ENCODE assay signal across 10 cellular contexts in genomic region chr2:158967114-158967730, GRCh38. TPM values are rescaled to one million over a fixed set of nuclear protein-coding genes. Genes with fewer than 3 reads are reported as not detected.
DNase-seq lines count a peak whose midpoint lies in the region; ATAC-seq and TF ChIP-seq lines count a peak whose summit lies in the region.
"Had no signal": no experiment of that assay in that cellular context is flagged by ENCODE, and none has a peak within 500 bp of the region (broad histone marks: within the 10 kb centered on the region; RNA-seq: fewer than 3 reads in every experiment).

No MANE protein-coding gene starts in this region.

- DNase-seq in GM23248: peak; percentile 48
- DNase-seq in left ventricle myocardium superior: no peak
- no peak for DNase-seq in psoas muscle
- DNase-seq in occipital lobe (lab: John Stamatoyannopoulos, UW): no peak
- DNase-seq in activated CD4-positive, alpha-beta T cell treated with anti-CD3 and anti-CD28 coated beads for 4 hours: no peak
- DNase-seq in activated CD8-positive, alpha-beta memory T cell treated with anti-CD3 and anti-CD28 coated beads for 24 hours: no peak
- DNase-seq in naive thymus-derived CD8-positive, alpha-beta T cell: no peak
- DNase-seq: activated T-cell treated with anti-CD3 and anti-CD28 coated beads, Interleukin-2, amount 50 U/mL, for 48 hours had no signal

- WGBS in GM23248 (ENCODE audit: low coverage in 1 of 2, low lambda C conversion rate in 2 of 2, missing lambda C conversion rate in 2 of 2), 2 experiments: 37 to 49% methylated on average over 12 of the region's 12 CpGs
- WGBS in psoas muscle, 3 donors: 52 to 65% (median 52%) methylated on average over 12 of the region's 12 CpGs

- peak overlapping the region in 5 of 10 donors; percentile 15 to 74 (median 63) for H3K4me3 Mint-ChIP-seq in naive thymus-derived CD8-positive, alpha-beta T cell

- peak overlapping the region; percentile 80 for H3K4me3 ChIP-seq in GM23248
- H3K4me3 ChIP-seq in psoas muscle: peak overlapping the region; percentile 74

- H3K4me2 ChIP-seq in GM23248 (ENCODE audit: unreplicated experiment): peak overlapping the region; percentile 82

- no peaks in the 10 kb centered on the region for H3K9me2 ChIP-seq in GM23248 (ENCODE audit: insufficient read depth)

- no peak overlapping the region for H3K27ac Mint-ChIP-seq in naive thymus-derived CD8-positive, alpha-beta T cell

- peaks cover 11 to 42% (median 28%) of the 10 kb centered on the region in 5 donors for H3K27me3 Mint-ChIP-seq in naive thymus-derived CD8-positive, alpha-beta T cell

- H3K9me3 ChIP-seq in GM23248 (ENCODE audit: low read depth): no peaks in the 10 kb centered on the region
- H3K9me3 ChIP-seq in psoas muscle: no peaks in the 10 kb centered on the region

- intact Hi-C loops in left ventricle myocardium superior (cut with micrococcal nuclease): loop anchor here (10.0 kb wide), 1 partner anchor 148 kb away; no protein-coding TSS in a partner anchor
- intact Hi-C loops in psoas muscle (cut with DNase I): loop anchor here in 1 of 2 donors (5.0 kb wide), 1 partner anchor 65 kb away; no protein-coding TSS in a partner anchor

- H3K4me1 ChIP-seq in GM23248 (ENCODE audit: insufficient read depth) (peaks cover 8% of the 10 kb centered on the region; the same call in 1 of the 2 replicates), psoas muscle (no peaks in the 10 kb centered on the region)

- H3K27me3 ChIP-seq in GM23248 (replicated peaks; ENCODE audit: insufficient read depth) (no peaks in the 10 kb centered on the region), psoas muscle (ENCODE audit: insufficient read depth in 3 of 3, low read length in 2 of 3) (no peaks in the 10 kb centered on the region)

- H3F3A ChIP-seq in GM23248 (ENCODE audit: insufficient read depth): peaks cover 35% of the 10 kb centered on the region

- peaks cover 7 to 17% (median 15%) of the 10 kb centered on the region in 4 donors for H3K4me1 Mint-ChIP-seq in naive thymus-derived CD8-positive, alpha-beta T cell

- in situ Hi-C loops in GM23248 (cut with MboI): no loop called here

- no peaks in the 10 kb centered on the region for H3K36me3 Mint-ChIP-seq in naive thymus-derived CD8-positive, alpha-beta T cell

- ATAC-seq in left ventricle myocardium superior (peak; percentile 4), psoas muscle (no peak)
- no peak for ATAC-seq in naive thymus-derived CD8-positive, alpha-beta T cell

- peak overlapping the region; percentile 84 for H3K27ac ChIP-seq in GM23248
- peak overlapping the region; percentile 95 for H3K27ac ChIP-seq in VCaP
- H3K27ac ChIP-seq in psoas muscle: peak overlapping the region; percentile 58
- H3K27ac ChIP-seq: KMS-11 had no signal

- POLR2A ChIA-PET in naive thymus-derived CD8-positive, alpha-beta T cell (lab: Charles Lee): no interaction called here

- peak overlapping the region; percentile 83 for H3K9ac ChIP-seq in GM23248

- TF ChIP-seq CTCF in VCaP (conservative IDR thresholded peaks at IDR 0.05): no peak
- TF ChIP-seq CTCF in psoas muscle (IDR thresholded peaks at IDR 0.05): no peak

- no peaks in the 10 kb centered on the region for H4K20me1 ChIP-seq in GM23248 (ENCODE audit: insufficient read depth)

- H3K36me3 ChIP-seq in GM23248 (ENCODE audit: low read depth) (no peaks in the 10 kb centered on the region), psoas muscle (ENCODE audit: insufficient read depth in 1 of 2, low read depth in 1 of 2) (no peaks in the 10 kb centered on the region)

- H3K79me2 ChIP-seq in GM23248 (ENCODE audit: insufficient read depth): peaks cover 34% of the 10 kb centered on the region

- peaks cover 0 to 3% (median 0%) of the 10 kb centered on the region in 9 donors for H3K9me3 Mint-ChIP-seq in naive thymus-derived CD8-positive, alpha-beta T cell

- H2AFZ ChIP-seq in GM23248: peak overlapping the region; percentile 90

RNA-seq across cellular contexts. Expression of gene TANC1, which starts 1.2 kb away (rescaled TPM):
- total RNA-seq in GM23248 (2014; rRNA removed; shearing (Covaris generic)): 12.1 and 16.3 TPM in 2 replicates
- polyA plus RNA-seq in GM23248 (2016; fragmentation: Nextera tagmentation; extraction: Ambion mirVana) (7.6 and 8.2 TPM in 2 replicates), psoas muscle (1 to 10 TPM; 1.9 to 2.2 (median 2.1) TPM)
- total RNA-seq in left ventricle myocardium superior (62.7 TPM), psoas muscle (1 to 10 TPM; 3.2 to 7.5 (median 4.8) TPM), occipital lobe (8.9 TPM)
- total RNA-seq in naive thymus-derived CD8-positive, alpha-beta T cell: under 1 TPM; 0.05 to 0.13 TPM
- under 1 TPM in 2 of 3 donors, not detected in 1; 0.05 to 0.17 TPM for polyA plus RNA-seq in naive thymus-derived CD8-positive, alpha-beta T cell
